Comparison of ENCODE assay signal across 14 cellular contexts in the genomic region with DNA sequence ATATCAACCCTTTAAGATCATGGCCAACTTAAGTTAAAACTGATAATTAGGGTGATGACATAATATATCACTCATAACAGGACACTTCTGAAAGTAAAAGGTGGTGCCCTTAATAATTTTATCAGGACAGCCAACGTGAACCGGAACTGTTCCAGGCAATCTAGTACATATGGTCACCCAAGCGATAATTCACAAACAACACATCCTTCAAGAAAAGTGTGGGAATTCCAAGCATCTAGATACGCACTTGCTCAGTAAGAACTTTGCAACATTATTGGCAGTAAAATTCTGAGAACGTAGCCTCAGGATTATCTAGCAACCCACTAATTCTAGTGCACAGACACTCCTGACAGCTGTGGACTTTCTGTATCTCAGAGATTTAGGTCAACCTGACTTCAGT.
DNase-seq lines count a peak whose midpoint lies in the region; ATAC-seq and TF ChIP-seq lines count a peak whose summit lies in the region.
"Had no signal": no experiment of that assay in that cellular context is flagged by ENCODE, and none has a peak within 500 bp of the region (broad histone marks: within the 10 kb centered on the region; RNA-seq: fewer than 3 reads in every experiment).

No MANE protein-coding gene starts in this region.

- POLR2A ChIA-PET in activated CD4-positive, alpha-beta memory T cell treated with anti-CD3 and anti-CD28 coated beads for 36 hours (lab: Charles Lee), result interaction anchor here (0.7 kb wide), 1 partner anchor 59 kb away, joined by 4 read pairs; no protein-coding TSS in a partner anchor
- POLR2A ChIA-PET in activated CD4-positive, alpha-beta memory T cell treated with anti-CD3 and anti-CD28 coated beads, Interleukin-2, amount 10 ng/mL, durations not matched to agents 7 days and 5 days (lab: Charles Lee), result no interaction called here

- no peak overlapping the region for H3K4me3 ChIP-seq in cardiac fibroblast (replicated peaks in 1 of 2; ENCODE audit: low read depth in 2 of 2, low read length in 2 of 2)
- no peak overlapping the region for H3K4me3 ChIP-seq in thyroid gland (replicated peaks in 1 of 3)
- H3K4me3 ChIP-seq: SK-N-MC had no signal

- no peaks in the 10 kb centered on the region for H3K27me3 ChIP-seq in thyroid gland

- peak overlapping the region; percentile 78 for H3K27ac Mint-ChIP-seq in activated CD4-positive, alpha-beta memory T cell treated with anti-CD3 and anti-CD28 coated beads for 36 hours
- no peak overlapping the region for H3K27ac Mint-ChIP-seq in activated CD4-positive, alpha-beta memory T cell treated with anti-CD3 and anti-CD28 coated beads, Interleukin-2, amount 10 ng/mL, durations not matched to agents 7 days and 5 days

- no peaks in the 10 kb centered on the region for H3K9me3 ChIP-seq in thyroid gland

- H3K36me3 ChIP-seq in thyroid gland, result no peaks in the 10 kb centered on the region

- H3K4me1 Mint-ChIP-seq in activated CD4-positive, alpha-beta memory T cell treated with anti-CD3 and anti-CD28 coated beads for 36 hours (ENCODE audit: low read depth), result peaks cover 27% of the 10 kb centered on the region
- peaks cover 13% of the 10 kb centered on the region for H3K4me1 Mint-ChIP-seq in activated CD4-positive, alpha-beta memory T cell treated with anti-CD3 and anti-CD28 coated beads, Interleukin-2, amount 10 ng/mL, durations not matched to agents 7 days and 5 days

- WGBS in thyroid gland, 2 donors, result 35 to 38% methylated on average over 5 of the region's 5 CpGs

- no peak for TF ChIP-seq CTCF in cardiac fibroblast (IDR thresholded peaks at IDR 0.05; ENCODE audit: low read depth, low read length)
- TF ChIP-seq CTCF in thyroid gland (IDR thresholded peaks at IDR 0.05), result no peak

- CTCF ChIA-PET in activated CD4-positive, alpha-beta memory T cell treated with anti-CD3 and anti-CD28 coated beads for 36 hours (lab: Charles Lee), result interaction anchor here (0.7 to 2.8 kb wide), 2 partner anchors 10 to 91 kb away, joined by 3 to 11 read pairs; no protein-coding TSS in a partner anchor
- CTCF ChIA-PET in activated CD4-positive, alpha-beta memory T cell treated with anti-CD3 and anti-CD28 coated beads, Interleukin-2, amount 10 ng/mL, durations not matched to agents 7 days and 5 days (lab: Charles Lee), result interaction anchor here (2.0 kb wide), 1 partner anchor 9 kb away, joined by 6 read pairs; no protein-coding TSS in a partner anchor

- peak in 1 of 2 donors; percentile 37 for TF ChIP-seq POLR2A in thyroid gland (IDR thresholded peaks at IDR 0.05)

- H3K4me3 Mint-ChIP-seq in activated CD4-positive, alpha-beta memory T cell treated with anti-CD3 and anti-CD28 coated beads for 36 hours, result no peak overlapping the region
- no peak overlapping the region for H3K4me3 Mint-ChIP-seq in activated CD4-positive, alpha-beta memory T cell treated with anti-CD3 and anti-CD28 coated beads, Interleukin-2, amount 10 ng/mL, durations not matched to agents 7 days and 5 days
- H3K4me3 Mint-ChIP-seq: memory B cell had no signal

- no peaks in the 10 kb centered on the region for H3K36me3 Mint-ChIP-seq in activated CD4-positive, alpha-beta memory T cell treated with anti-CD3 and anti-CD28 coated beads for 36 hours
- H3K36me3 Mint-ChIP-seq in activated CD4-positive, alpha-beta memory T cell treated with anti-CD3 and anti-CD28 coated beads, Interleukin-2, amount 10 ng/mL, durations not matched to agents 7 days and 5 days (ENCODE audit: low read depth), result no peaks in the 10 kb centered on the region
- H3K36me3 Mint-ChIP-seq: activated naive CD4-positive, alpha-beta T cell treated with anti-CD3 and anti-CD28 coated beads, Interleukin-2, amount 10 ng/mL, durations not matched to agents 7 days and 5 days; memory B cell had no signal

- H3K4me1 ChIP-seq in thyroid gland, result peaks cover 36 to 56% of the 10 kb centered on the region in 2 donors

- H3K9me3 Mint-ChIP-seq in activated CD4-positive, alpha-beta memory T cell treated with anti-CD3 and anti-CD28 coated beads for 36 hours, result no peaks in the 10 kb centered on the region
- H3K9me3 Mint-ChIP-seq in activated CD4-positive, alpha-beta memory T cell treated with anti-CD3 and anti-CD28 coated beads, Interleukin-2, amount 10 ng/mL, durations not matched to agents 7 days and 5 days, result peaks cover 2% of the 10 kb centered on the region
- H3K9me3 Mint-ChIP-seq: activated naive CD4-positive, alpha-beta T cell treated with anti-CD3 and anti-CD28 coated beads, Interleukin-2, amount 10 ng/mL, durations not matched to agents 7 days and 5 days; memory B cell had no signal

- intact Hi-C loops in activated CD4-positive, alpha-beta memory T cell treated with anti-CD3 and anti-CD28 coated beads for 36 hours (cut with micrococcal nuclease), result loop anchor here (2.0 kb wide), 2 partner anchors 63 to 87 kb away; a partner anchor contains a TSS
- intact Hi-C loops in thyroid gland (cut with DNase I), result no loop called here

- peak overlapping the region; percentile 86 to 94 (median 90) for H3K27ac ChIP-seq in thyroid gland
- H3K27ac ChIP-seq: SK-N-MC had no signal

- H3K27me3 Mint-ChIP-seq in activated CD4-positive, alpha-beta memory T cell treated with anti-CD3 and anti-CD28 coated beads for 36 hours, result no peaks in the 10 kb centered on the region
- H3K27me3 Mint-ChIP-seq in activated CD4-positive, alpha-beta memory T cell treated with anti-CD3 and anti-CD28 coated beads, Interleukin-2, amount 10 ng/mL, durations not matched to agents 7 days and 5 days, result no peaks in the 10 kb centered on the region
- H3K27me3 Mint-ChIP-seq: activated CD4-positive, alpha-beta T cell treated with anti-CD3 and anti-CD28 coated beads, Interleukin-2, amount 10 ng/mL, durations not matched to agents 7 days and 5 days; activated naive CD4-positive, alpha-beta T cell treated with anti-CD3 and anti-CD28 coated beads, Interleukin-2, amount 10 ng/mL, durations not matched to agents 7 days and 5 days; memory B cell had no signal

- no peak for DNase-seq in activated CD4-positive, alpha-beta memory T cell treated with anti-CD3 and anti-CD28 coated beads for 36 hours
- DNase-seq in activated CD4-positive, alpha-beta memory T cell treated with anti-CD3 and anti-CD28 coated beads, Interleukin-2, amount 10 ng/mL, durations not matched to agents 7 days and 5 days, result no peak
- peak; percentile 39 to 61 for DNase-seq in cardiac fibroblast (ENCODE audit: low read depth in 2 of 2)
- DNase-seq in kidney tubule cell (ENCODE audit: low spot score), result peak; percentile 29
- peak in 1 of 2 donors; percentile 46 for DNase-seq in thyroid gland
- DNase-seq in NCI-H2227 (lab: John Stamatoyannopoulos, UW; ENCODE audit: unreplicated experiment), result no peak
- no peak for DNase-seq in activated naive CD4-positive, alpha-beta T cell (lab: John Stamatoyannopoulos, UW)
- DNase-seq: activated naive CD4-positive, alpha-beta T cell treated with anti-CD3 and anti-CD28 coated beads, Interleukin-2, amount 10 ng/mL, durations not matched to agents 7 days and 5 days; GOT3; stimulated activated CD4-positive, alpha-beta T cell treated with anti-CD3 and anti-CD28 coated beads, Interleukin-4, amount 100 ng/mL, for 24 hours had no signal

- ATAC-seq in GM21381 (IDR thresholded peaks at IDR 0.05; ENCODE audit: unreplicated experiment), result no peak

Comparison
In these comparisons a context has a peak if more than half of its experiments do, and no peak if none do; other contexts are left out.
1. DNase-seq: peak in cardiac fibroblast (2 of 2) and kidney tubule cell (single experiment); none in activated CD4-positive, alpha-beta memory T cell treated with anti-CD3 and anti-CD28 coated beads for 36 hours (single experiment), activated CD4-positive, alpha-beta memory T cell treated with anti-CD3 and anti-CD28 coated beads, Interleukin-2, amount 10 ng/mL, durations not matched to agents 7 days and 5 days (single experiment), NCI-H2227 (single experiment) and activated naive CD4-positive, alpha-beta T cell (0 of 4).